1 cellular context compared by ENCODE assay signal in the genomic region with DNA sequence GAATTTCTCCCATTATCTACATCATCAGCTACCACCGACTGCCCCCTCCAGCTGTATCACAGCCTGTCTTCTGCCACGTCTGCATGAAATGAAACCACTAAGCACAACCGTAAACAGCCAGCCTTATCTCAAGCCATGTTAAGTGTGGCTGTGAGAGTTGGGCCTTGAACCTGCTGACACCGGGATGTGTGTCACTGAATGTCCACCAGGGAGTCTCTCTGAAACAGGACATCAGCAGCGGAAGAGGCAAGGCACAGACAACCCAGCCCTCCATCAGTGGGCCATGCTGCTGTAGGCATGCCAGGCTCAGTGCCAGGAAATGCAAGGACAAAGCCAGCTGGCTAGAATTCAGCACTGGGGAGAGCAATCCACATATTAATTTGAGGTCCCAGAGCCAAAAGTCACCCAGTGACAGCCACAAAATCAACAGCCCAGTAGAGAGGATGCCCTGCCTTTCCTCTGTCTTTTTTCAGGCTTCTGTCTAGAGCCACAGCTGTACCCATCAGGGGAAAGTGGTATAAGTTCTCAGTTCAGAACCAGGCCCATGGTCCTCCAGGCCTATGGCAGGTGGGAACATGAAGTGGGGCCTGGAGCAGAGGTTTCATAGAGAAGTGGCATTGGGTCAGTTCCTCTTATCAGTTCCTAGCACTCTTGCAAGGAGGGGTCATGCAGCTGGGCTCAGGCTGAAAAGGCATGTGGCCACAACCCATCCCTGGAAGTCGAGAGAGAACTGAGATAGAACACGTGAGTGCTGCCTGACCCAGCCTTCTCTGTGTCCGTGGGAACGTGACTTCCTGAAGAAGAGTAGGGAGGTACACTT.
A peak's percentile ranks its signal among the peaks of the same experiment; 100 is the strongest.
TF ChIP-seq lines count a peak whose summit lies in the region.

No MANE protein-coding gene starts in this region.

TF ChIP-seq in K562, 482 proteins besides CTCF, POLR2A, EP300 and RAD21 (continued from another document and continues in another):
- TF ChIP-seq RERE (CRISPR knock-in tag; IDR thresholded peaks at IDR 0.05; ENCODE audit: borderline replicate concordance) (no peak), POLR2H (tag; IDR thresholded peaks at IDR 0.05; ENCODE audit: low read depth) (no peak), XRCC4 (IDR thresholded peaks at IDR 0.05; ENCODE audit: extremely low read depth, insufficient read depth, insufficient read length) (no peak), NELFE (IDR thresholded peaks at IDR 0.05; ENCODE audit: insufficient read depth, insufficient read length) (no peak), SRSF3 (IDR thresholded peaks at IDR 0.05; ENCODE audit: insufficient read depth, low read length) (no peak), RFX5 (IDR thresholded peaks at IDR 0.05; ENCODE audit: low read depth, low read length) (no peak), KLF6 (CRISPR knock-in tag; IDR thresholded peaks at IDR 0.05; ENCODE audit: borderline replicate concordance) (no peak), TEAD2 (tag; IDR thresholded peaks at IDR 0.05) (no peak), XRCC3 (IDR thresholded peaks at IDR 0.05) (no peak), ZNF311 (CRISPR knock-in tag; IDR thresholded peaks at IDR 0.05) (no peak), SREBF2 (CRISPR knock-in tag; IDR thresholded peaks at IDR 0.05) (no peak), MCM3 (IDR thresholded peaks at IDR 0.05) (no peak), CHD2 (IDR thresholded peaks at IDR 0.05; ENCODE audit: low read depth, low read length) (no peak), SIRT6 (IDR thresholded peaks at IDR 0.05; ENCODE audit: low read depth, low read length) (no peak), HIVEP1 (CRISPR knock-in tag; IDR thresholded peaks at IDR 0.05) (no peak), ZNF57 (CRISPR knock-in tag; IDR thresholded peaks at IDR 0.05) (no peak), ZNF431 (CRISPR knock-in tag; IDR thresholded peaks at IDR 0.05) (no peak), HMG20A (CRISPR knock-in tag; conservative IDR thresholded peaks at IDR 0.05) (no peak), POLR2B (IDR thresholded peaks at IDR 0.05; ENCODE audit: low read depth, partially characterized antibody) (no peak), RBM25 (IDR thresholded peaks at IDR 0.05; ENCODE audit: low read depth, low read length, severe bottlenecking) (no peak), EHMT2 (IDR thresholded peaks at IDR 0.05) (peak; percentile 63; the same call in 1 of the 2 replicates), FIP1L1 (IDR thresholded peaks at IDR 0.05; ENCODE audit: low read depth, low read length, poor library complexity, severe bottlenecking) (no peak), SLC30A9 (CRISPR knock-in tag; IDR thresholded peaks at IDR 0.05) (no peak), ZSCAN32 (CRISPR knock-in tag; IDR thresholded peaks at IDR 0.05) (no peak), GABPA (tag; conservative IDR thresholded peaks at IDR 0.05; ENCODE audit: low read depth) (no peak), RBM34 (IDR thresholded peaks at IDR 0.05; ENCODE audit: borderline replicate concordance, insufficient read depth, low read length) (no peak), ZNF79 (CRISPR knock-in tag; IDR thresholded peaks at IDR 0.05; ENCODE audit: low read depth) (no peak), RUNX1 (IDR thresholded peaks at IDR 0.05; ENCODE audit: low read depth) (no peak), ZNF239 (CRISPR knock-in tag; IDR thresholded peaks at IDR 0.05) (no peak), CBX5 (IDR thresholded peaks at IDR 0.05; ENCODE audit: borderline replicate concordance, low read depth) (no peak), TCF7L2 (IDR thresholded peaks at IDR 0.05; ENCODE audit: low read depth, low read length) (no peak), MAZ (CRISPR knock-in tag; conservative IDR thresholded peaks at IDR 0.05 in 1 of 2, IDR thresholded peaks at IDR 0.05 in 1 of 2) (peak; percentile 9 to 34; a peak in 3 of 4 replicates), MTA2 (IDR thresholded peaks at IDR 0.05; ENCODE audit: low read depth) (peak; percentile 55), SMAD3 (CRISPR knock-in tag; conservative IDR thresholded peaks at IDR 0.05) (no peak), TRIM28 (IDR thresholded peaks at IDR 0.05) (no peak), ZNF561 (CRISPR knock-in tag; conservative IDR thresholded peaks at IDR 0.05) (no peak), VEZF1 (CRISPR knock-in tag; IDR thresholded peaks at IDR 0.05) (peak; percentile 80), PHF21A (IDR thresholded peaks at IDR 0.05; ENCODE audit: borderline replicate concordance, low read depth) (no peak), ZFP1 (CRISPR knock-in tag; IDR thresholded peaks at IDR 0.05) (no peak), BDP1 (IDR thresholded peaks at IDR 0.05; ENCODE audit: insufficient read depth, insufficient read length) (no peak), ELF1 (tag; IDR thresholded peaks at IDR 0.05) (no peak; the same call in 1 of the 2 replicates), ZNF175 (CRISPR knock-in tag; IDR thresholded peaks at IDR 0.05; ENCODE audit: low read depth) (peak; percentile 71; the same call in 1 of the 2 replicates), POLR2AphosphoS2 (IDR thresholded peaks at IDR 0.05; ENCODE audit: low read length) (no peak), ZNF134 (CRISPR knock-in tag; conservative IDR thresholded peaks at IDR 0.05) (no peak), SRSF1 (IDR thresholded peaks at IDR 0.05; ENCODE audit: low read depth, low read length) (no peak), NR2C2 (CRISPR knock-in tag; IDR thresholded peaks at IDR 0.05) (no peak), NR2C2 (tag; IDR thresholded peaks at IDR 0.05) (peak; percentile 54), STAG1 (CRISPR knock-in tag; IDR thresholded peaks at IDR 0.05; ENCODE audit: borderline replicate concordance) (no peak), MIER1 (IDR thresholded peaks at IDR 0.05; ENCODE audit: low read depth) (no peak)
- TF ChIP-seq, protein P1, sequence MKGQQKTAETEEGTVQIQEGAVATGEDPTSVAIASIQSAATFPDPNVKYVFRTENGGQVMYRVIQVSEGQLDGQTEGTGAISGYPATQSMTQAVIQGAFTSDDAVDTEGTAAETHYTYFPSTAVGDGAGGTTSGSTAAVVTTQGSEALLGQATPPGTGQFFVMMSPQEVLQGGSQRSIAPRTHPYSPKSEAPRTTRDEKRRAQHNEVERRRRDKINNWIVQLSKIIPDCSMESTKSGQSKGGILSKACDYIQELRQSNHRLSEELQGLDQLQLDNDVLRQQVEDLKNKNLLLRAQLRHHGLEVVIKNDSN (CRISPR knock-in tag; IDR thresholded peaks at IDR 0.05) = peak; percentile 53
- TF ChIP-seq, protein P2, sequence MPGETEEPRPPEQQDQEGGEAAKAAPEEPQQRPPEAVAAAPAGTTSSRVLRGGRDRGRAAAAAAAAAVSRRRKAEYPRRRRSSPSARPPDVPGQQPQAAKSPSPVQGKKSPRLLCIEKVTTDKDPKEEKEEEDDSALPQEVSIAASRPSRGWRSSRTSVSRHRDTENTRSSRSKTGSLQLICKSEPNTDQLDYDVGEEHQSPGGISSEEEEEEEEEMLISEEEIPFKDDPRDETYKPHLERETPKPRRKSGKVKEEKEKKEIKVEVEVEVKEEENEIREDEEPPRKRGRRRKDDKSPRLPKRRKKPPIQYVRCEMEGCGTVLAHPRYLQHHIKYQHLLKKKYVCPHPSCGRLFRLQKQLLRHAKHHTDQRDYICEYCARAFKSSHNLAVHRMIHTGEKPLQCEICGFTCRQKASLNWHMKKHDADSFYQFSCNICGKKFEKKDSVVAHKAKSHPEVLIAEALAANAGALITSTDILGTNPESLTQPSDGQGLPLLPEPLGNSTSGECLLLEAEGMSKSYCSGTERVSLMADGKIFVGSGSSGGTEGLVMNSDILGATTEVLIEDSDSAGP (CRISPR knock-in tag; IDR thresholded peaks at IDR 0.05) = no peak
- TF ChIP-seq, protein P3, sequence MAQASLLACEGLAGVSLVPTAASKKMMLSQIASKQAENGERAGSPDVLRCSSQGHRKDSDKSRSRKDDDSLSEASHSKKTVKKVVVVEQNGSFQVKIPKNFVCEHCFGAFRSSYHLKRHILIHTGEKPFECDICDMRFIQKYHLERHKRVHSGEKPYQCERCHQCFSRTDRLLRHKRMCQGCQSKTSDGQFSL (CRISPR knock-in tag; IDR thresholded peaks at IDR 0.05) = no peak
- TF ChIP-seq, protein P3 (tag; IDR thresholded peaks at IDR 0.05) = no peak
- TF ChIP-seq, protein P4, sequence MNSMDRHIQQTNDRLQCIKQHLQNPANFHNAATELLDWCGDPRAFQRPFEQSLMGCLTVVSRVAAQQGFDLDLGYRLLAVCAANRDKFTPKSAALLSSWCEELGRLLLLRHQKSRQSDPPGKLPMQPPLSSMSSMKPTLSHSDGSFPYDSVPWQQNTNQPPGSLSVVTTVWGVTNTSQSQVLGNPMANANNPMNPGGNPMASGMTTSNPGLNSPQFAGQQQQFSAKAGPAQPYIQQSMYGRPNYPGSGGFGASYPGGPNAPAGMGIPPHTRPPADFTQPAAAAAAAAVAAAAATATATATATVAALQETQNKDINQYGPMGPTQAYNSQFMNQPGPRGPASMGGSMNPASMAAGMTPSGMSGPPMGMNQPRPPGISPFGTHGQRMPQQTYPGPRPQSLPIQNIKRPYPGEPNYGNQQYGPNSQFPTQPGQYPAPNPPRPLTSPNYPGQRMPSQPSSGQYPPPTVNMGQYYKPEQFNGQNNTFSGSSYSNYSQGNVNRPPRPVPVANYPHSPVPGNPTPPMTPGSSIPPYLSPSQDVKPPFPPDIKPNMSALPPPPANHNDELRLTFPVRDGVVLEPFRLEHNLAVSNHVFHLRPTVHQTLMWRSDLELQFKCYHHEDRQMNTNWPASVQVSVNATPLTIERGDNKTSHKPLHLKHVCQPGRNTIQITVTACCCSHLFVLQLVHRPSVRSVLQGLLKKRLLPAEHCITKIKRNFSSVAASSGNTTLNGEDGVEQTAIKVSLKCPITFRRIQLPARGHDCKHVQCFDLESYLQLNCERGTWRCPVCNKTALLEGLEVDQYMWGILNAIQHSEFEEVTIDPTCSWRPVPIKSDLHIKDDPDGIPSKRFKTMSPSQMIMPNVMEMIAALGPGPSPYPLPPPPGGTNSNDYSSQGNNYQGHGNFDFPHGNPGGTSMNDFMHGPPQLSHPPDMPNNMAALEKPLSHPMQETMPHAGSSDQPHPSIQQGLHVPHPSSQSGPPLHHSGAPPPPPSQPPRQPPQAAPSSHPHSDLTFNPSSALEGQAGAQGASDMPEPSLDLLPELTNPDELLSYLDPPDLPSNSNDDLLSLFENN (IDR thresholded peaks at IDR 0.05; ENCODE audit: low read depth in 2 of 2, low read length in 2 of 2) = peak in 1 of 2 experiments; percentile 49; a peak in 1 of 4 replicates
- TF ChIP-seq, protein P5, sequence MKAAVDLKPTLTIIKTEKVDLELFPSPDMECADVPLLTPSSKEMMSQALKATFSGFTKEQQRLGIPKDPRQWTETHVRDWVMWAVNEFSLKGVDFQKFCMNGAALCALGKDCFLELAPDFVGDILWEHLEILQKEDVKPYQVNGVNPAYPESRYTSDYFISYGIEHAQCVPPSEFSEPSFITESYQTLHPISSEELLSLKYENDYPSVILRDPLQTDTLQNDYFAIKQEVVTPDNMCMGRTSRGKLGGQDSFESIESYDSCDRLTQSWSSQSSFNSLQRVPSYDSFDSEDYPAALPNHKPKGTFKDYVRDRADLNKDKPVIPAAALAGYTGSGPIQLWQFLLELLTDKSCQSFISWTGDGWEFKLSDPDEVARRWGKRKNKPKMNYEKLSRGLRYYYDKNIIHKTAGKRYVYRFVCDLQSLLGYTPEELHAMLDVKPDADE (conservative IDR thresholded peaks at IDR 0.05; ENCODE audit: control insufficient read depth, low read depth, low read length) = no peak
